In genomic region chr12:113874326-113874725, GRCh38 we compare ENCODE assay signal across 1 cellular context.
TF ChIP-seq lines count a peak whose summit lies in the region.

No MANE protein-coding gene starts in this region.

TF ChIP-seq in IMR-90, 13 proteins besides CTCF, POLR2A, EP300 and RAD21:
- TF ChIP-seq RCOR1 (IDR thresholded peaks at IDR 0.05; ENCODE audit: insufficient replicate concordance, low read length) (no peak), CHD1 (IDR thresholded peaks at IDR 0.05; ENCODE audit: low read depth, low read length) (no peak), USF2 (IDR thresholded peaks at IDR 0.05; ENCODE audit: low read depth, low read length) (no peak), BHLHE40 (IDR thresholded peaks at IDR 0.05; ENCODE audit: low read depth, low read length) (no peak), NFE2L2 (IDR thresholded peaks at IDR 0.05; ENCODE audit: low read depth, low read length) (no peak), MXI1 (IDR thresholded peaks at IDR 0.05; ENCODE audit: borderline replicate concordance, low read depth, low read length) (no peak), MAZ (IDR thresholded peaks at IDR 0.05; ENCODE audit: borderline replicate concordance, low read depth, low read length) (no peak)
